In genomic region chr13:27131202-27131623, GRCh38 we compare ENCODE assay signal across 8 cellular contexts. TPM values are rescaled to one million over a fixed set of nuclear protein-coding genes. Genes with fewer than 3 reads are reported as not detected.
DNase-seq lines count a peak whose midpoint lies in the region; ATAC-seq and TF ChIP-seq lines count a peak whose summit lies in the region.

No MANE protein-coding gene starts in this region.

- peaks cover 0 to 16% (median 5%) of the 10 kb centered on the region in 8 donors for H3K9me3 Mint-ChIP-seq in CD4-positive, alpha-beta memory T cell

- no peaks in the 10 kb centered on the region for H3K36me3 ChIP-seq in CD4-positive, alpha-beta memory T cell (ENCODE audit: insufficient read depth, low read length)
- no peaks in the 10 kb centered on the region for H3K36me3 ChIP-seq in right atrium auricular region

- peaks cover 68% of the 10 kb centered on the region for H3K4me1 ChIP-seq in CD4-positive, alpha-beta memory T cell (ENCODE audit: insufficient read depth, low read length)
- peaks cover 0 to 38% of the 10 kb centered on the region in 2 donors for H3K4me1 ChIP-seq in right atrium auricular region

- peak overlapping the region; percentile 62 to 89 (median 85) for H3K27ac Mint-ChIP-seq in CD4-positive, alpha-beta memory T cell

- peaks cover 60 to 89% (median 74%) of the 10 kb centered on the region in 4 donors for H3K4me1 Mint-ChIP-seq in CD4-positive, alpha-beta memory T cell

- H3K27me3 ChIP-seq in CD4-positive, alpha-beta memory T cell (ENCODE audit: insufficient read depth, low read length) = no peaks in the 10 kb centered on the region
- H3K27me3 ChIP-seq in right atrium auricular region = no peaks in the 10 kb centered on the region

- CTCF ChIA-PET in CD4-positive, alpha-beta memory T cell (lab: Charles Lee; ENCODE audit: partially characterized antibody) = interaction anchor here (1.0 to 1.3 kb wide), 2 partner anchors 13 to 18 kb away, joined by 3 read pairs; no protein-coding TSS in a partner anchor

- no peak for TF ChIP-seq CTCF in right atrium auricular region (IDR thresholded peaks at IDR 0.05)

- peaks cover 8 to 15% of the 10 kb centered on the region in 2 donors for H3K36me3 Mint-ChIP-seq in CD4-positive, alpha-beta memory T cell

- ATAC-seq in GM21423 (IDR thresholded peaks at IDR 0.05; ENCODE audit: unreplicated experiment) = peak; percentile 78

- H3K4me3 Mint-ChIP-seq in CD4-positive, alpha-beta memory T cell = peak overlapping the region; percentile 48 to 78 (median 57)

- H3K27me3 Mint-ChIP-seq in CD4-positive, alpha-beta memory T cell = no peaks in the 10 kb centered on the region

- H3K4me3 ChIP-seq in CD4-positive, alpha-beta memory T cell (ENCODE audit: low read length in 2 of 2) = no peak overlapping the region
- H3K4me3 ChIP-seq in right atrium auricular region = no peak overlapping the region

- peak overlapping the region; percentile 33 for H3K27ac ChIP-seq in CD4-positive, alpha-beta memory T cell (ENCODE audit: low read depth, low read length)
- peak overlapping the region; percentile 19 to 33 for H3K27ac ChIP-seq in right atrium auricular region

- intact Hi-C loops in CD4-positive, alpha-beta memory T cell (cut with micrococcal nuclease) = loop anchor here (1.0 kb wide), 1 partner anchor 41 kb away; no protein-coding TSS in a partner anchor

- peak; percentile 49 to 89 (median 63) for DNase-seq in CD4-positive, alpha-beta memory T cell
- peak; percentile 79 for DNase-seq in HT1080 (ENCODE audit: low read depth)
- DNase-seq in activated CD8-positive, alpha-beta memory T cell treated with anti-CD3 and anti-CD28 coated beads, Interleukin-2, amount 50 U/mL, for 4 hours = peak; percentile 66
- DNase-seq in right atrium auricular region (ENCODE audit: low spot score) = no peak
- peak; percentile 10 for DNase-seq in stimulated activated CD8-positive, alpha-beta memory T cell treated with anti-CD3 and anti-CD28 coated beads, Interleukin-15, amount 100 ng/mL, for 1 hour (ENCODE audit: low read depth)
- no peak for DNase-seq in hepatic stellate cell (ENCODE audit: low spot score)
- DNase-seq in DMS 273 treated with DMSO at 0.1 percent for 48 hours (lab: John Stamatoyannopoulos, UW) = no peak

- POLR2A ChIA-PET in CD4-positive, alpha-beta memory T cell (lab: Charles Lee; ENCODE audit: partially characterized antibody) = interaction anchor here (1.0 to 1.2 kb wide), 2 partner anchors 12 to 42 kb away, joined by 3 to 5 read pairs; no protein-coding TSS in a partner anchor

- H3K9me3 ChIP-seq in CD4-positive, alpha-beta memory T cell (ENCODE audit: control insufficient read depth in 1 of 2, low read length in 2 of 2) = no peaks in the 10 kb centered on the region
- H3K9me3 ChIP-seq in right atrium auricular region = peaks cover 0 to 6% of the 10 kb centered on the region in 2 donors

RNA-seq across cellular contexts. Expression of gene USP12, which starts 40.4 kb away (rescaled TPM):
- 10 to 100 TPM; 24.0 to 26.0 TPM for total RNA-seq in CD4-positive, alpha-beta memory T cell
- polyA plus RNA-seq in CD4-positive, alpha-beta memory T cell = 10 to 100 TPM; 16.1 to 16.4 TPM
- 34.1 and 42.1 TPM in 2 replicates for total RNA-seq in HT1080 (2014; rRNA removed; shearing (Covaris generic))
- polyA plus RNA-seq in HT1080 (2015; cell fraction: cytosol; rRNA removed) = 34.1 and 40.2 TPM in 2 replicates
- polyA plus RNA-seq in HT1080 (2015; cell fraction: nucleus; rRNA removed) = 26.1 and 27.8 TPM in 2 replicates
- 10 to 100 TPM; 11.6 to 23.0 TPM for total RNA-seq in right atrium auricular region

Comparison
In these comparisons a context has a peak if more than half of its experiments do, and no peak if none do; other contexts are left out.
1. DNase-seq: peak in CD4-positive, alpha-beta memory T cell (5 of 5), HT1080 (single experiment), activated CD8-positive, alpha-beta memory T cell treated with anti-CD3 and anti-CD28 coated beads, Interleukin-2, amount 50 U/mL, for 4 hours (single experiment) and stimulated activated CD8-positive, alpha-beta memory T cell treated with anti-CD3 and anti-CD28 coated beads, Interleukin-15, amount 100 ng/mL, for 1 hour (single experiment); none in right atrium auricular region (single experiment), hepatic stellate cell (single experiment) and DMS 273 treated with DMSO at 0.1 percent for 48 hours (single experiment).